28 cellular contexts compared by ENCODE assay signal in genomic region chr17:11901901-11902300, GRCh38.
"Had no signal": no experiment of that assay in that cellular context is flagged by ENCODE, and none has a peak within 500 bp of the region (broad histone marks: within the 10 kb centered on the region; RNA-seq: fewer than 3 reads in every experiment).

No MANE protein-coding gene starts in this region.

- H3K4me3 Mint-ChIP-seq: naive thymus-derived CD8-positive, alpha-beta T cell; natural killer cell treated with Interleukin-12 subunit alpha and Interleukin-12 subunit beta and Interleukin-15 and Interleukin-18, amount 100 ng/mL, for 72 hours; nephron progenitor cell; neural crest cell; stimulated activated effector memory CD8-positive, alpha-beta T cell treated with anti-CD3 and anti-CD28 coated beads, Interleukin-12 subunit alpha, Interleukin-12 subunit beta, amount 100 ng/mL, for 72 hours; stimulated activated naive B cell treated with anti-CD40 and anti-IgM and Interleukin-4, amounts not matched to agents 10 μg/mL and 1 μg/mL and 100 μg/mL, for 72 hours; stimulated activated naive CD8-positive, alpha-beta T cell treated with anti-CD3 and anti-CD28 coated beads, Interleukin-15, Interleukin-2, amounts not matched to agents 100 ng/mL and 50 ng/mL, for 24 hours had no signal

- H3K36me3 Mint-ChIP-seq: natural killer cell treated with Interleukin-12 subunit alpha and Interleukin-12 subunit beta and Interleukin-15 and Interleukin-18, amount 100 ng/mL, for 72 hours; stimulated activated effector memory CD8-positive, alpha-beta T cell treated with anti-CD3 and anti-CD28 coated beads, Interleukin-12 subunit alpha, Interleukin-12 subunit beta, amount 100 ng/mL, for 72 hours; stimulated activated naive B cell treated with anti-CD40 and anti-IgM and Interleukin-4, amounts not matched to agents 10 μg/mL and 1 μg/mL and 100 μg/mL, for 72 hours had no signal

- H3K4me3 ChIP-seq: pancreas, psoas muscle, right lobe of liver, sigmoid colon, stomach, thoracic aorta, thyroid gland, tibial nerve, upper lobe of right lung, uterus had no signal

- H3K36me3 ChIP-seq: neutrophil, pancreas, right lobe of liver, sigmoid colon, stomach, thoracic aorta, thyroid gland, tibial nerve, upper lobe of right lung, uterus had no signal

- H3K27ac ChIP-seq: neutrophil, pancreas, psoas muscle, right lobe of liver, sigmoid colon, stomach, thoracic aorta, thyroid gland, tibial nerve, upper lobe of right lung, uterus had no signal

- H3K27ac Mint-ChIP-seq: natural killer cell treated with Interleukin-12 subunit alpha and Interleukin-12 subunit beta and Interleukin-15 and Interleukin-18, amount 100 ng/mL, for 72 hours; nephron progenitor cell; progenitor cell of endocrine pancreas; stimulated activated effector memory CD8-positive, alpha-beta T cell treated with anti-CD3 and anti-CD28 coated beads, Interleukin-12 subunit alpha, Interleukin-12 subunit beta, amount 100 ng/mL, for 72 hours; stimulated activated naive B cell treated with anti-CD40 and anti-IgM and Interleukin-4, amounts not matched to agents 10 μg/mL and 1 μg/mL and 100 μg/mL, for 72 hours; stimulated activated naive CD8-positive, alpha-beta T cell treated with anti-CD3 and anti-CD28 coated beads, Interleukin-15, Interleukin-2, amounts not matched to agents 100 ng/mL and 50 ng/mL, for 24 hours had no signal

- DNase-seq: naive thymus-derived CD8-positive, alpha-beta T cell; nephron progenitor cell; nucleus accumbens; pancreas; psoas muscle; right cardiac atrium; right lobe of liver; sigmoid colon; small intestine; stimulated activated CD4-positive, alpha-beta T cell treated with anti-CD3 and anti-CD28 coated beads, Interleukin-15, amount 100 ng/mL, for 24 hours; stimulated activated CD4-positive, alpha-beta T cell treated with anti-CD3 and anti-CD28 coated beads, Interleukin-2, amount 100 ng/mL, for 24 hours; stimulated activated CD4-positive, alpha-beta T cell treated with anti-CD3 and anti-CD28 coated beads, Interleukin-2, amount 100 ng/mL, for 48 hours; stimulated activated CD4-positive, alpha-beta T cell treated with anti-CD3 and anti-CD28 coated beads, Interleukin-4, amount 100 ng/mL, for 24 hours; stimulated activated naive B cell treated with anti-CD40 and anti-IgM and Interleukin-4, amounts not matched to agents 10 μg/mL and 1 μg/mL and 100 μg/mL, for 72 hours; stimulated activated naive CD4-positive, alpha-beta T cell treated with Interleukin-2 at 50 U/mL for 16 hours; stomach; thyroid gland; trophoblast cell; upper lobe of right lung; uterus had no signal

- H3K27me3 ChIP-seq: neutrophil, pancreas, right lobe of liver, sigmoid colon, stomach, thyroid gland, tibial nerve, upper lobe of right lung, uterus had no signal

- H3K9me3 Mint-ChIP-seq: nephron progenitor cell; stimulated activated naive B cell treated with anti-CD40 and anti-IgM and Interleukin-4, amounts not matched to agents 10 μg/mL and 1 μg/mL and 100 μg/mL, for 72 hours had no signal

- H3K9me3 ChIP-seq: neutrophil, pancreas, psoas muscle, right lobe of liver, sigmoid colon, stomach, thoracic aorta, thyroid gland, tibial nerve, upper lobe of right lung, uterus had no signal

- ATAC-seq: naive thymus-derived CD8-positive, alpha-beta T cell; natural killer cell treated with Interleukin-12 subunit alpha and Interleukin-12 subunit beta and Interleukin-15 and Interleukin-18, amount 100 ng/mL, for 72 hours; pancreas; psoas muscle; right cardiac atrium; right lobe of liver; stimulated activated effector memory CD8-positive, alpha-beta T cell treated with anti-CD3 and anti-CD28 coated beads, Interleukin-12 subunit alpha, Interleukin-12 subunit beta, amount 100 ng/mL, for 72 hours; stimulated activated naive B cell treated with anti-CD40 and anti-IgM and Interleukin-4, amounts not matched to agents 10 μg/mL and 1 μg/mL and 100 μg/mL, for 72 hours; upper lobe of right lung had no signal

- H3K4me1 ChIP-seq: pancreas, psoas muscle, right lobe of liver, sigmoid colon, stomach, thyroid gland, tibial nerve, upper lobe of right lung, uterus had no signal

- H3K4me1 Mint-ChIP-seq: naive thymus-derived CD8-positive, alpha-beta T cell; stimulated activated effector memory CD8-positive, alpha-beta T cell treated with anti-CD3 and anti-CD28 coated beads, Interleukin-12 subunit alpha, Interleukin-12 subunit beta, amount 100 ng/mL, for 72 hours; stimulated activated naive B cell treated with anti-CD40 and anti-IgM and Interleukin-4, amounts not matched to agents 10 μg/mL and 1 μg/mL and 100 μg/mL, for 72 hours had no signal
